ENCODE assay signal across 8 cellular contexts in the genomic region with DNA sequence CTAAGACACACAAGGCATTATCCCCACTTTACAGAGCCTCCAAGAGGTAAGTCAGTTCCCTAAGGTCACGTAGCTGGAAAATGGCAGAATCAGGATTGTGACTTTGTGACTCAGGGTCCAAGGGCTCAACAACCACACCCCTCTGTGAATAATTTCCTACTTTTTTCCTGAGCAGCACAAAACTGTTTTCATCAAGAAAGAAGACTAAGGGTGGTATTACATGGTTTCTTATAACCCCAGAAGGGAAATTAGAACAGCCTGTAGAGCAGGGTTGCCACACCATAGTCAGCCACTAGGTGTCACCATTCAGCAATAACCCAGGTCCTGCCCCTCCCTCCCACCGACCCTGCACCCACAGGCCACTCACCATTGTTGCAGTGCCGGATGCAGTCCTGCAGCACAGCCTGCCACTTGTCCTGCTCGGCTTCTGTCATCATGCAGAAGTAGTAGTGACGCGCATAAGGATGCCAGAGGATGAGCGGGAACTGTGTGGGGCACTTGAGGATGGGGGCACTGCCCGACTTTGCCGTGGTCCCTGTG.
DNase-seq lines count a peak whose midpoint lies in the region; FAIRE-seq and TF ChIP-seq lines count a peak whose summit lies in the region.

No MANE protein-coding gene starts in this region.

- H3K9me1 ChIP-seq in endothelial cell of umbilical vein (replicated peaks; ENCODE audit: control insufficient read depth, extremely low read depth, insufficient read depth, low read length), result no peaks in the 10 kb centered on the region

- H3K4me1 ChIP-seq in endothelial cell of umbilical vein (ENCODE audit: control insufficient read depth, extremely low read depth, insufficient read depth, low read length), result peaks cover 50% of the 10 kb centered on the region
- peaks cover 5 to 70% (median 38%) of the 10 kb centered on the region in 6 donors for H3K4me1 ChIP-seq in spleen

- no peak overlapping the region for H3K4me3 ChIP-seq in endothelial cell of umbilical vein (replicated peaks in 1 of 3; ENCODE audit: insufficient read depth in 1 of 3, low read depth in 1 of 3, low read length in 3 of 3)
- H3K4me3 ChIP-seq in spleen, result no peak overlapping the region

- H3K9ac ChIP-seq in endothelial cell of umbilical vein (replicated peaks; ENCODE audit: extremely low read depth, insufficient read depth, low read length), result no peak overlapping the region

- H3K4me2 ChIP-seq in endothelial cell of umbilical vein (ENCODE audit: insufficient read depth, low read length), result no peak overlapping the region

- peaks cover 18 to 23% of the 10 kb centered on the region in 2 experiments for H3K36me3 ChIP-seq in endothelial cell of umbilical vein (ENCODE audit: control insufficient read depth in 2 of 2, extremely low read depth in 1 of 2, insufficient read depth in 2 of 2, low read length in 2 of 2)
- H3K36me3 ChIP-seq in spleen, result peaks cover 0 to 52% (median 8%) of the 10 kb centered on the region in 6 donors

- H3K27me3 ChIP-seq in endothelial cell of umbilical vein (ENCODE audit: control insufficient read depth in 2 of 2, insufficient read depth in 2 of 2, low read length in 2 of 2) (no peaks in the 10 kb centered on the region), spleen (replicated peaks in 1 of 7) (no peaks in the 10 kb centered on the region)

- peaks cover 33% of the 10 kb centered on the region for H3K79me2 ChIP-seq in endothelial cell of umbilical vein (ENCODE audit: control insufficient read depth, insufficient read depth, low read length)

- TF ChIP-seq POLR2A in endothelial cell of umbilical vein (IDR thresholded peaks at IDR 0.05; ENCODE audit: low read depth, low read length), result no peak
- no peak for TF ChIP-seq POLR2A in spleen (IDR thresholded peaks at IDR 0.05)

- no peak overlapping the region for H2AFZ ChIP-seq in endothelial cell of umbilical vein (ENCODE audit: low read depth, low read length)

- H4K20me1 ChIP-seq in endothelial cell of umbilical vein (replicated peaks; ENCODE audit: control insufficient read depth, extremely low read depth, insufficient read depth, low read length), result no peaks in the 10 kb centered on the region

- POLR2A ChIA-PET in endothelial cell of umbilical vein (lab: Charles Lee), result no interaction called here

- 93 to 96% (median 94%) methylated on average over 6 to 9 of the region's 9 CpGs for WGBS in spleen, 5 donors

- DNase-seq in NCI-H748 (lab: John Stamatoyannopoulos, UW; ENCODE audit: unreplicated experiment) (peak; percentile 25), NCI-H748 treated with DMSO at 0.1 percent for 48 hours (lab: John Stamatoyannopoulos, UW) (no peak), RCC 7860 (ENCODE audit: low spot score) (peak; percentile 46), endothelial cell of umbilical vein (ENCODE audit: low read depth, low spot score) (no peak), spleen (no peak), germinal center (ENCODE audit: low spot score) (no peak), ureter (ENCODE audit: low spot score) (no peak), LoVo (ENCODE audit: low spot score) (no peak)

- H3K27ac ChIP-seq in endothelial cell of umbilical vein (ENCODE audit: insufficient read depth, low read depth, low read length) (no peak overlapping the region), spleen (peak overlapping the region in 4 of 8 donors; percentile 15 to 55 (median 42))

- TF ChIP-seq CTCF in endothelial cell of umbilical vein (IDR thresholded peaks at IDR 0.05; ENCODE audit: extremely low read depth in 1 of 2, insufficient read depth in 1 of 2, low read depth in 1 of 2, low read length in 2 of 2) (peak; percentile 41 to 57), spleen (IDR thresholded peaks at IDR 0.05 in 8 of 11, conservative IDR thresholded peaks at IDR 0.05 in 3 of 11) (peak in 8 of 11 experiments; percentile 15 to 54 (median 29))

- dilution Hi-C loops in endothelial cell of umbilical vein (cut with MboI; ENCODE audit: extremely low pct_ligation_motif_present, low sequenced_read_pairs), result no loop called here

- FAIRE-seq in RCC 7860 (lab: Jason Lieb, UNC), result no peak
- FAIRE-seq in endothelial cell of umbilical vein (lab: Jason Lieb, UNC), result peak; percentile 72

- intact Hi-C loops in endothelial cell of umbilical vein (cut with micrococcal nuclease) (loop anchor here (10.0 kb wide), 1 partner anchor 391 kb away; the partner anchor contains the start of gene ST6GALNAC4), spleen (cut with DNase I; ENCODE audit: low total_unique reads) (no loop called here)

- H3K9me3 ChIP-seq in endothelial cell of umbilical vein (replicated peaks; ENCODE audit: control insufficient read depth, insufficient read depth, low read length) (no peaks in the 10 kb centered on the region), spleen (peaks cover 0 to 34% (median 30%) of the 10 kb centered on the region in 8 donors)

- no TSS peak for BruUV-seq in endothelial cell of umbilical vein (replicated peaks; lab: Mats Ljungman, UMichigan)

- CTCF ChIA-PET in endothelial cell of umbilical vein (lab: Charles Lee), result interaction anchor here (0.5 to 1.9 kb wide), 5 partner anchors 9 to 62 kb away, joined by 3 to 6 read pairs (median 3); no protein-coding TSS in a partner anchor

TF ChIP-seq in endothelial cell of umbilical vein, 7 proteins besides CTCF, POLR2A, EP300 and RAD21:
- TF ChIP-seq JUN (IDR thresholded peaks at IDR 0.05; ENCODE audit: borderline replicate concordance, insufficient read depth, insufficient read length, low read depth), result no peak
- no peak for TF ChIP-seq GATA2 (IDR thresholded peaks at IDR 0.05; ENCODE audit: insufficient read depth, insufficient read length, low read depth, low read length)
- no peak for TF ChIP-seq MAX (IDR thresholded peaks at IDR 0.05; ENCODE audit: insufficient read depth, insufficient read length)
- TF ChIP-seq MYC (IDR thresholded peaks at IDR 0.05; ENCODE audit: low read depth, low read length), result no peak
- no peak for TF ChIP-seq FOS (IDR thresholded peaks at IDR 0.05; ENCODE audit: borderline replicate concordance, insufficient read depth, low read length)
- TF ChIP-seq EZH2 (IDR thresholded peaks at IDR 0.05; ENCODE audit: borderline replicate concordance, low read depth, low read length, severe bottlenecking), result no peak
- no peak for TF ChIP-seq POLR2AphosphoS5 (IDR thresholded peaks at IDR 0.05; ENCODE audit: insufficient read depth, low read depth, low read length)

Comparison
In these comparisons a context has a peak if more than half of its experiments do, and no peak if none do; other contexts are left out.
1. DNase-seq: peak in NCI-H748 (single experiment) and RCC 7860 (single experiment); none in NCI-H748 treated with DMSO at 0.1 percent for 48 hours (single experiment), endothelial cell of umbilical vein (single experiment), spleen (single experiment), germinal center (single experiment), ureter (single experiment) and LoVo (single experiment).